In genomic region chr5:87110721-87111120, GRCh38 we compare ENCODE assay signal across 22 cellular contexts.
"Had no signal": no experiment of that assay in that cellular context is flagged by ENCODE, and none has a peak within 500 bp of the region (broad histone marks: within the 10 kb centered on the region; RNA-seq: fewer than 3 reads in every experiment).

No MANE protein-coding gene starts in this region.

- ATAC-seq: effector memory CD8-positive, alpha-beta T cell; esophagus mucosa; foreskin keratinocyte; gastroesophageal sphincter; heart left ventricle; left cardiac atrium; left lung; left ventricle myocardium superior; lower lobe of right lung; mucosa of descending colon; naive thymus-derived CD8-positive, alpha-beta T cell had no signal

- H3K27ac ChIP-seq: colonic mucosa, esophagus squamous epithelium, foreskin keratinocyte, gastroesophageal sphincter, heart left ventricle, hepatocyte, left lung, lower lobe of right lung had no signal

- H3K4me1 Mint-ChIP-seq: endodermal cell, mesothelial cell of epicardium had no signal

- H3K4me3 Mint-ChIP-seq: dendritic cell treated with granulocyte-macrophage colony-stimulating factor and Interleukin-4, amounts not matched to agents 40 ng/mL and 50 ng/mL, for 4 days; effector memory CD8-positive, alpha-beta T cell; endodermal cell; mesothelial cell of epicardium; naive B cell; naive thymus-derived CD8-positive, alpha-beta T cell had no signal

- H3K36me3 Mint-ChIP-seq: mesothelial cell of epicardium; naive B cell; naive thymus-derived CD8-positive, alpha-beta T cell had no signal

- H3K27ac Mint-ChIP-seq: dendritic cell treated with granulocyte-macrophage colony-stimulating factor and Interleukin-4, amounts not matched to agents 40 ng/mL and 50 ng/mL, for 4 days; effector memory CD8-positive, alpha-beta T cell; endodermal cell; mesothelial cell of epicardium; naive thymus-derived CD8-positive, alpha-beta T cell had no signal

- H3K27me3 Mint-ChIP-seq: dendritic cell treated with granulocyte-macrophage colony-stimulating factor and Interleukin-4, amounts not matched to agents 40 ng/mL and 50 ng/mL, for 4 days; effector memory CD8-positive, alpha-beta T cell; naive B cell; naive thymus-derived CD8-positive, alpha-beta T cell had no signal

- H3K9me3 Mint-ChIP-seq: dendritic cell treated with granulocyte-macrophage colony-stimulating factor and Interleukin-4, amounts not matched to agents 40 ng/mL and 50 ng/mL, for 4 days; effector memory CD8-positive, alpha-beta T cell; endodermal cell; mesothelial cell of epicardium; naive B cell; naive thymus-derived CD8-positive, alpha-beta T cell had no signal

- DNase-seq: colonic mucosa; cortex of kidney; effector CD8-positive, alpha-beta T cell; effector memory CD8-positive, alpha-beta T cell; endodermal cell; esophagus squamous epithelium; heart left ventricle; hypothalamus; left cardiac atrium; left lung; left ventricle myocardium superior; lower lobe of right lung; mesenchymal stem cell; mucosa of descending colon; naive B cell; naive thymus-derived CD8-positive, alpha-beta T cell had no signal

- H3K9me3 ChIP-seq: colonic mucosa, esophagus squamous epithelium, gastroesophageal sphincter, heart left ventricle, left lung, lower lobe of right lung, mucosa of descending colon had no signal

- H3K36me3 ChIP-seq: colonic mucosa, esophagus squamous epithelium, gastroesophageal sphincter, heart left ventricle, left lung, lower lobe of right lung had no signal

- H3K4me1 ChIP-seq: colonic mucosa, esophagus squamous epithelium, gastroesophageal sphincter, heart left ventricle, left lung, lower lobe of right lung had no signal

- H3K4me3 ChIP-seq: colonic mucosa, esophagus squamous epithelium, gastroesophageal sphincter, heart left ventricle, hepatocyte, left lung, lower lobe of right lung, mucosa of descending colon had no signal

- H3K27me3 ChIP-seq: colonic mucosa, esophagus squamous epithelium, foreskin keratinocyte, gastroesophageal sphincter, heart left ventricle, hepatocyte, left lung had no signal
